In the genomic region with DNA sequence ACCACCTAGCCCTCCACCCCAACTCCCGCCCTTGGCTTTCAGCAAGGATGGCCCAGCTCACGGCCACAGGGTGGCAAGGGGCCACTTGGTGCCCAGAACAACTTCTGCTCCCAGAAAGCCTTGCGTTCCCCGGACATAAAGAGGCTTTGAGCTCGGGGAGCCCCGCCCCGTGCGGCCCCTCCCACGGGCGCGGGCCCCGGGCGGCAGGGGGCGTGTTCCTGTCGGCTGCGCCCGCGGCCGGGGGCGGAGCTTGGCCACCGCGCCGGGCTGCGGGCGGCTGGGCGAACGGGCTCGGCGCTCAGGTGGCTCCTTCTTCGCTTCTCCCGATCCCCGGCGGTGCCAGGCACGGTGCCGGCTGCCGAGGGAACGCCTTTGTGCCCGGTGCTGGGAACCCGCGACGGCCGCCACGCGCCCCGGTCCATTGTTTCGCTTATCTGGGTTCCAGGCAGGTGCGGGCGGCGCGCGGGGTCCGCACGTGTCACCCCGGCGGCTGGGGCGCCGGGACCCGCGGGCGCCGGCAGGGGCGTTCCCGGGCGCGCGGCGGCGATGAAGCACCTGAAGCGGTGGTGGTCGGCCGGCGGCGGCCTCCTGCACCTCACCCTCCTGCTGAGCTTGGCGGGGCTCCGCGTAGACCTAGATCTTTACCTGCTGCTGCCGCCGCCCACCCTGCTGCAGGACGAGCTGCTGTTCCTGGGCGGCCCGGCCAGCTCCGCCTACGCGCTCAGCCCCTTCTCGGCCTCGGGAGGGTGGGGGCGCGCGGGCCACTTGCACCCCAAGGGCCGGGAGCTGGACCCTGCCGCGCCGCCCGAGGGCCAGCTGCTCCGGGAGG, we compare ENCODE assay signal across 1 cellular context.
TF ChIP-seq lines count a peak whose summit lies in the region.

NFE2L3 (plus strand) TSS at position 246 of the 829 bp plus-strand sequence; CDS start at position 547, 301 bp downstream.

TF ChIP-seq in SK-N-SH, 30 proteins besides CTCF, POLR2A, EP300 and RAD21:
- peak; percentile 24 for TF ChIP-seq MAX (IDR thresholded peaks at IDR 0.05; ENCODE audit: low read depth)
- TF ChIP-seq FOXM1 (IDR thresholded peaks at IDR 0.05; ENCODE audit: low read depth), result no peak
- TF ChIP-seq POLR2AphosphoS5 (IDR thresholded peaks at IDR 0.05; ENCODE audit: low read depth, low read length), result peak; percentile 71
- no peak for TF ChIP-seq USF2 (IDR thresholded peaks at IDR 0.05; ENCODE audit: borderline replicate concordance, low read depth, low read length)
- TF ChIP-seq RCOR1 (IDR thresholded peaks at IDR 0.05; ENCODE audit: low read length), result 0 out of 2 replicates have a peak, but pooled peaks have one; percentile 2
- TF ChIP-seq TCF12 (IDR thresholded peaks at IDR 0.05), result no peak
- peak; percentile 52; the same call in 1 of the 2 replicates for TF ChIP-seq TAF1 (IDR thresholded peaks at IDR 0.05; ENCODE audit: borderline replicate concordance, low read depth, low read length)
- TF ChIP-seq FOSL2 (IDR thresholded peaks at IDR 0.05; ENCODE audit: borderline replicate concordance, low read depth), result no peak
- no peak for TF ChIP-seq RXRA (IDR thresholded peaks at IDR 0.05; ENCODE audit: borderline replicate concordance, low read depth)
- TF ChIP-seq NFIC (IDR thresholded peaks at IDR 0.05; ENCODE audit: borderline replicate concordance), result peak; percentile 18; the same call in 1 of the 2 replicates
- peak; percentile 30; the same call in 1 of the 2 replicates for TF ChIP-seq MXI1 (IDR thresholded peaks at IDR 0.05; ENCODE audit: low read depth, low read length)
- TF ChIP-seq REST (IDR thresholded peaks at IDR 0.05; ENCODE audit: low read depth, low read length), result 0 out of 2 replicates have a peak, but pooled peaks have one; percentile 26
- peak; percentile 19; the same call in 1 of the 2 replicates for TF ChIP-seq NRF1 (IDR thresholded peaks at IDR 0.05; ENCODE audit: low read depth, low read length)
